Comparison of ENCODE assay signal across 8 cellular contexts in the genomic region with DNA sequence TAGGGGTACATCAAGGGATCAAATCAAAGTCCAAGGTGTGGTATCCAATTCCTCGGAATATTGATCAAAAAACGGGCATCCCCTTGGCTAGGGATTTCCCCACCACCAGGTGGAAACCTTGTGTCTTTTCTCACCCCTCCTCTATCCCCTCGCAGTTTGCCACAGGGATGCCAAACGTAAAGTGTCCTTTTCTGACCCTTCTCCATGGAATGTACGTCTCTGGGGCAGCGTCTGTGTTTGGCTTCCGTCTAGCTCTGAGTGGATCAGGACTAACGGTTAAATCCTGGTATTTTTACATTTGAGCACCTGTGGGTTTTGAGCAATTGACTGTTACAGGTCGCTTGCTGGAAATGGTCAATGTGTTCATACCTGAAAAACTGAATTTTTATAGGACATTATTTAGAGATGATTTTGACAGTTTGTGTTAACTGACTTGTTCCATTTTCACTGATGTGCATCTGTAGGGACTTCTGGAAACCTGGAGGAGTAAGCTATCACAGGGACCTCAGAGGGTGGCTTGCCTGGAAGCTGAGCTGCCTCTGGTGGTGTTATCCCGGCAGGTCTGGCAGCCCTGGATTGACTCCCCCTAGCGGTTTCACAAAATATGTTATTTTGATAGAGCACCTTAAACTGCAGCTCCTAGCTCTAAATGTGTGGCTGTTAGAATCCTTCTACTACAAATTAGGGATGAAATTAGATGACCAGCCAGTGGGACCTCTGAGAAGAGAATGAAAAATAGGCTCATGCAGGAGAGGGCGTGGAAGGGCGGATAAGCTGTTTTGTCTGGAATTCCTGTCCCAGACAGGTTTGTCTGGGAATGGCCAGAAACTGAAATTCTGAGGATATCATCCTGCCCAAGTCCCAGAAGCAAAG. TPM values are rescaled to one million over a fixed set of nuclear protein-coding genes. Genes with fewer than 3 reads are reported as not detected.
DNase-seq lines count a peak whose midpoint lies in the region; ATAC-seq and TF ChIP-seq lines count a peak whose summit lies in the region.

No MANE protein-coding gene starts in this region.

- in situ Hi-C loops in KBM-7 (cut with MboI; ENCODE audit: low pct_unique_long_range_greater_than_20kb, low sequenced_read_pairs), result no loop called here

- H3K36me3 ChIP-seq in osteoblast (ENCODE audit: insufficient read depth, low read length), result no peaks in the 10 kb centered on the region

- H3K27me3 ChIP-seq in foreskin keratinocyte (no peaks in the 10 kb centered on the region), osteoblast (ENCODE audit: insufficient read depth, low read length) (peaks cover 23% of the 10 kb centered on the region)

- H3K4me1 ChIP-seq in foreskin keratinocyte, result peaks cover 19% of the 10 kb centered on the region
- H3K4me1 ChIP-seq in osteoblast (ENCODE audit: insufficient read depth, low read length), result peaks cover 12% of the 10 kb centered on the region

- peak overlapping the region; percentile 68 for H3K4me2 ChIP-seq in osteoblast (ENCODE audit: insufficient read depth, low read length)

- H3K27ac ChIP-seq in foreskin keratinocyte, result peak overlapping the region; percentile 52
- no peak overlapping the region for H3K27ac ChIP-seq in osteoblast (ENCODE audit: low read depth, low read length)

- H3K79me2 ChIP-seq in osteoblast (ENCODE audit: insufficient read depth, low read length), result no peaks in the 10 kb centered on the region

- H3K9me3 ChIP-seq in osteoblast (ENCODE audit: low read depth, low read length), result no peaks in the 10 kb centered on the region

- H4K20me1 ChIP-seq in osteoblast (ENCODE audit: insufficient read depth, low read length), result no peaks in the 10 kb centered on the region

- ATAC-seq in GM21723 (IDR thresholded peaks at IDR 0.05; ENCODE audit: unreplicated experiment) (peak; percentile 66), foreskin keratinocyte (peak; percentile 84), HG03469 (IDR thresholded peaks at IDR 0.05; ENCODE audit: unreplicated experiment) (no peak)

- H2AFZ ChIP-seq in osteoblast (ENCODE audit: low read length), result no peak overlapping the region

- DNase-seq in ELR (ENCODE audit: low read depth), result peak; percentile 86
- peak; percentile 80 for DNase-seq in KBM-7
- peak; percentile 93 for DNase-seq in OCI-M1 (lab: John Stamatoyannopoulos, UW)
- peak; percentile 77 for DNase-seq in activated effector memory CD4-positive, alpha-beta T cell treated with anti-CD3 and anti-CD28 coated beads, Interleukin-2, amount 50 U/mL, for 16 hours
- DNase-seq in foreskin keratinocyte, result peak; percentile 53 to 76
- DNase-seq in osteoblast (ENCODE audit: insufficient read length, low spot score, missing footprints), result peak; percentile 88

- TF ChIP-seq CTCF in foreskin keratinocyte (conservative IDR thresholded peaks at IDR 0.05) (peak; percentile 82), osteoblast (IDR thresholded peaks at IDR 0.05; ENCODE audit: extremely low read depth, low read depth, low read length) (peak; percentile 96)

- H3K4me3 ChIP-seq in osteoblast (ENCODE audit: insufficient read depth, low read length), result peak overlapping the region; percentile 29

RNA-seq across cellular contexts. Expression of a gene that starts 8.8 kb away (rescaled TPM):
- total RNA-seq in foreskin keratinocyte (34.7 and 35.6 TPM in 2 replicates), osteoblast (2.4 and 6.2 TPM in 2 replicates)
- 49.9 and 52.1 TPM in 2 replicates for polyA plus RNA-seq in foreskin keratinocyte
